9 cellular contexts compared by ENCODE assay signal in the genomic region with DNA sequence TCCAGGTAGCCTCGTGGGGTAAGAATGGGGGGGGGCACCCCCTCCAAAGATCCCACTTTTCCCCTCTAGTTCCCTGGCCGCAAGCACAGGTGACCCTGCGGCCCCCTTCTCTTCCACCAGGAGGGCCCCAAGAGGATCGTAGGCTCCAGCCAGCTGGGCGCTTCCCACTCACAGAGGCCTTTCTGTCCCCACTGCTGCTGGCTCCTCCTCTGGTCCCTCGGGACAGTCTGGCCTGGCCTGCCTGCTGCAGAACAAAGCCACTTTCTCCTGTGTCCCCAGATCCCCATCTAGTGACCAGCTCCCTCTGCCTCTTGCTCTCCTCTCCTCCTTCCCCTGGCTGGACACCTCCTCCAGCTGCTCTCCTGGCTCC. TPM values are rescaled to one million over a fixed set of nuclear protein-coding genes. Genes with fewer than 3 reads are reported as not detected.
A peak's percentile ranks its signal among the peaks of the same experiment; 100 is the strongest.
DNase-seq lines count a peak whose midpoint lies in the region; ATAC-seq, FAIRE-seq and TF ChIP-seq lines count a peak whose summit lies in the region.
"Had no signal": no experiment of that assay in that cellular context is flagged by ENCODE, and none has a peak within 500 bp of the region (broad histone marks: within the 10 kb centered on the region; RNA-seq: fewer than 3 reads in every experiment).

No MANE protein-coding gene starts in this region.

- H3K9me3 Mint-ChIP-seq in dendritic cell treated with granulocyte-macrophage colony-stimulating factor and Interleukin-4, amounts not matched to agents 40 ng/mL and 50 ng/mL, for 4 days: no peaks in the 10 kb centered on the region

- ATAC-seq in GM21825 (IDR thresholded peaks at IDR 0.05; ENCODE audit: unreplicated experiment): peak; percentile 3
- no peak for ATAC-seq in HG02610 (IDR thresholded peaks at IDR 0.05; ENCODE audit: unreplicated experiment)

- H3K4me3 ChIP-seq in mononuclear cell (ENCODE audit: low read length): peak overlapping the region; percentile 36

- peaks cover 6% of the 10 kb centered on the region for H3K36me3 Mint-ChIP-seq in dendritic cell treated with granulocyte-macrophage colony-stimulating factor and Interleukin-4, amounts not matched to agents 40 ng/mL and 50 ng/mL, for 4 days (ENCODE audit: low read depth)

- H3K4me1 Mint-ChIP-seq in dendritic cell treated with granulocyte-macrophage colony-stimulating factor and Interleukin-4, amounts not matched to agents 40 ng/mL and 50 ng/mL, for 4 days (ENCODE audit: low read depth): peaks cover 63% of the 10 kb centered on the region

- H3K9me3 ChIP-seq in mononuclear cell (ENCODE audit: low read depth, low read length): no peaks in the 10 kb centered on the region

- peaks cover 84% of the 10 kb centered on the region for H3K4me1 ChIP-seq in mononuclear cell (ENCODE audit: insufficient read depth, low read length)

- peak overlapping the region; percentile 89 for H3K27ac Mint-ChIP-seq in dendritic cell treated with granulocyte-macrophage colony-stimulating factor and Interleukin-4, amounts not matched to agents 40 ng/mL and 50 ng/mL, for 4 days

- no peaks in the 10 kb centered on the region for H3K27me3 ChIP-seq in mononuclear cell (ENCODE audit: insufficient read depth, low read length)

- FAIRE-seq in GM12891 (lab: Jason Lieb, UNC): no peak

- H3K27me3 Mint-ChIP-seq in dendritic cell treated with granulocyte-macrophage colony-stimulating factor and Interleukin-4, amounts not matched to agents 40 ng/mL and 50 ng/mL, for 4 days: no peaks in the 10 kb centered on the region

- intact Hi-C loops in dendritic cell treated with granulocyte-macrophage colony-stimulating factor and Interleukin-4, amounts not matched to agents 40 ng/mL and 50 ng/mL, for 4 days (cut with micrococcal nuclease): no loop called here

- TF ChIP-seq POLR2A in GM12891 (IDR thresholded peaks at IDR 0.05; ENCODE audit: low read depth, low read length): no peak

- DNase-seq in C1 segment of cervical spinal cord (lab: John Stamatoyannopoulos, UW) (peak in 11 of 14 donors; percentile 62 to 88 (median 81)), NOMO-1 treated with DMSO at 0.1 percent for 48 hours (lab: John Stamatoyannopoulos, UW; ENCODE audit: unreplicated experiment) (peak; percentile 54), GM12891 (ENCODE audit: insufficient read length, low spot score) (no peak), kidney tubule cell (ENCODE audit: low spot score) (no peak)

- H3K4me3 Mint-ChIP-seq in dendritic cell treated with granulocyte-macrophage colony-stimulating factor and Interleukin-4, amounts not matched to agents 40 ng/mL and 50 ng/mL, for 4 days: peak overlapping the region; percentile 83

TF ChIP-seq in GM12891, 5 proteins besides CTCF, POLR2A, EP300 and RAD21:
- TF ChIP-seq POLR2AphosphoS5 (IDR thresholded peaks at IDR 0.05; ENCODE audit: low read depth, low read length): no peak
- TF ChIP-seq TAF1 (IDR thresholded peaks at IDR 0.05; ENCODE audit: low read depth, low read length): no peak
- TF ChIP-seq POU2F2 (IDR thresholded peaks at IDR 0.05; ENCODE audit: low read depth, low read length): no peak
- no peak for TF ChIP-seq SPI1 (IDR thresholded peaks at IDR 0.05; ENCODE audit: low read depth, low read length)
- no peak for TF ChIP-seq PAX5 (IDR thresholded peaks at IDR 0.05; ENCODE audit: insufficient read depth, low read length, severe bottlenecking)

RNA-seq across cellular contexts. Expression of a gene that starts 0.5 kb away (rescaled TPM):
- 3.3 TPM for total RNA-seq in mononuclear cell
- polyA plus RNA-seq in GM12891 (2012; ENCODE audit: low read depth, missing spikeins): 1.3 TPM

RNA-seq across cellular contexts. Expression of a gene that starts 6.4 kb away (rescaled TPM):
- 6.2 TPM for total RNA-seq in mononuclear cell
- polyA plus RNA-seq in GM12891 (2012; ENCODE audit: low read depth, missing spikeins): 6.3 TPM

RNA-seq across cellular contexts. Expression of a gene that starts 15.9 kb away (rescaled TPM):
- 30.3 TPM for total RNA-seq in mononuclear cell
- polyA plus RNA-seq in GM12891 (2012; ENCODE audit: low read depth, missing spikeins): 20.4 TPM

RNA-seq across cellular contexts. Expression of a gene that starts 17.0 kb away (rescaled TPM):
- total RNA-seq in mononuclear cell: not detected
- polyA plus RNA-seq in GM12891 (2012; ENCODE audit: low read depth, missing spikeins): 5.7 TPM
- total RNA-seq: HT1080 had no signal

RNA-seq across cellular contexts. Expression of a gene that starts 24.9 kb away (rescaled TPM):
- 2.5 TPM for total RNA-seq in mononuclear cell
- polyA plus RNA-seq in GM12891 (2012; ENCODE audit: low read depth, missing spikeins): 2.2 TPM

Comparison
In these comparisons a context has a peak if more than half of its experiments do, and no peak if none do; other contexts are left out.
1. DNase-seq: peak in C1 segment of cervical spinal cord (11 of 14) and NOMO-1 treated with DMSO at 0.1 percent for 48 hours (single experiment); none in GM12891 (single experiment) and kidney tubule cell (single experiment).